ENCODE assay signal across 8 cellular contexts in the genomic region with DNA sequence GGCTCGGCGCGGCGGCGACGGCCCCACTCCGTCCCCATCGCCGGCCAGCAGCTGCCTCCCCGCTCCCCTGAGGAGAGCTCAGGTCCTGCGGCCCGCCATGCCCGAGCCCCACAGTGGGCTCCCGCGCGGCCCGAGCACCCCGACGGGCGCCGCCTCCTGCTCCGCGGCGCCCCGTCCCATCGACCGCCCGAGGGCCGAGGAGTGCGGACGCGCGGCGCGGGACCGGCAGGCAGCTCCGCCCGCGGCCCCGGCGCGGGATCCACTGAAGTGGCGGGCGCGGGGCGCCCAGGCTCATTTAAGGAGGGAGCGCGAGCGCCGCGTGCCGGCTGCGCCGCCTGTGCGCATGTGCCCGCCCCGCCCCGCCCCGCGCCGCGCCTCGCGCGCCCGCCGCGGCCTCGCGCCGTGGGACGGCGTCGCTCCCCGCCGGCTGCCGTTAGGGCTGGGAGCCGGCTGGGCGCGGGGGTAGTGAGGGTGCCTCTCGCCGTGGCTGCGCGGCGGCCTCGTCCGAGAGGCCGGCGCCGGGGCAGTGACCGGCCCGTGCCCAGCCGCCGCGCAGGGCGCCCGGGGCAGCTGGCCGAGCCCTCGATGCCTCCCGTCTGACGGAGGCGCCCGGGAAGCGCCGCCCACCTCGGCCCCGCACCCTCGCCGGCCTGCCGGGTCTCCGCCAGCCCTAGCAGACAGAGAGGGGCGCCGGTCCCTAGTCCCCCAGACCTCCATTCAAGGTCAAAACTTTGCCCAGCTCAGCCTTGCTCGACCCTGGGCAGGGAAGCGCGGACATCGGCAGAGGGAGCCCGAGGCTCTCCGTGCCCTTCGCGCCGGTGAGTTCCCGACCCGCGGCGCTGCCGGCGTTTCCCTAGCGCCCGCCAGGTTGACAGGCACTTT. TPM values are rescaled to one million over a fixed set of nuclear protein-coding genes. Genes with fewer than 3 reads are reported as not detected.
DNase-seq lines count a peak whose midpoint lies in the region; ATAC-seq and TF ChIP-seq lines count a peak whose summit lies in the region.

A gene with protein sequence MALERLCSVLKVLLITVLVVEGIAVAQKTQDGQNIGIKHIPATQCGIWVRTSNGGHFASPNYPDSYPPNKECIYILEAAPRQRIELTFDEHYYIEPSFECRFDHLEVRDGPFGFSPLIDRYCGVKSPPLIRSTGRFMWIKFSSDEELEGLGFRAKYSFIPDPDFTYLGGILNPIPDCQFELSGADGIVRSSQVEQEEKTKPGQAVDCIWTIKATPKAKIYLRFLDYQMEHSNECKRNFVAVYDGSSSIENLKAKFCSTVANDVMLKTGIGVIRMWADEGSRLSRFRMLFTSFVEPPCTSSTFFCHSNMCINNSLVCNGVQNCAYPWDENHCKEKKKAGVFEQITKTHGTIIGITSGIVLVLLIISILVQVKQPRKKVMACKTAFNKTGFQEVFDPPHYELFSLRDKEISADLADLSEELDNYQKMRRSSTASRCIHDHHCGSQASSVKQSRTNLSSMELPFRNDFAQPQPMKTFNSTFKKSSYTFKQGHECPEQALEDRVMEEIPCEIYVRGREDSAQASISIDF (minus strand): TSS at position 269 of the 882 bp plus-strand sequence. CDS start 333 bp downstream, outside the sequence.

- H3K27ac Mint-ChIP-seq in activated CD4-positive, alpha-beta T cell treated with anti-CD3 and anti-CD28 coated beads, Interleukin-2, amount 10 ng/mL, durations not matched to agents 7 days and 5 days, result no peak within 1 kb of the TSS

- H3K4me3 Mint-ChIP-seq in activated CD4-positive, alpha-beta T cell treated with anti-CD3 and anti-CD28 coated beads, Interleukin-2, amount 10 ng/mL, durations not matched to agents 7 days and 5 days, result peak within 1 kb of the TSS; percentile 70

- H3K4me1 ChIP-seq in ACC112 (ENCODE audit: control insufficient read depth, insufficient read depth, low read length, unreplicated experiment), result peaks cover 23% of the 10 kb centered on the region
- H3K4me1 ChIP-seq in lung (ENCODE audit: control insufficient read depth in 2 of 2, insufficient read depth in 2 of 2, low read length in 2 of 2), result peaks cover 0 to 6% of the 10 kb centered on the region in 2 donors

- peak; percentile 68 for DNase-seq in NCI-H345 (lab: John Stamatoyannopoulos, UW)
- peak; percentile 59 for DNase-seq in activated CD4-positive, alpha-beta T cell treated with anti-CD3 and anti-CD28 coated beads, Interleukin-2, amount 10 ng/mL, durations not matched to agents 7 days and 5 days
- peak in 9 of 10 donors; percentile 29 to 70 (median 52) for DNase-seq in dorsolateral prefrontal cortex
- peak; percentile 35 for DNase-seq in lung (ENCODE audit: low spot score)
- DNase-seq in stimulated activated CD8-positive, alpha-beta memory T cell treated with anti-CD3 and anti-CD28 coated beads, Interleukin-12 subunit alpha, Interleukin-12 subunit beta, amount 100 ng/mL, for 4 hours (ENCODE audit: low read depth), result peak; percentile 59

- peak within 1 kb of the TSS; percentile 90 for H2AFZ ChIP-seq in ACC112 (ENCODE audit: low read length, unreplicated experiment)

- H3K27me3 Mint-ChIP-seq in activated CD4-positive, alpha-beta T cell treated with anti-CD3 and anti-CD28 coated beads, Interleukin-2, amount 10 ng/mL, durations not matched to agents 7 days and 5 days, result peaks cover 28% of the 10 kb centered on the region

- H3K9me3 ChIP-seq in lung (ENCODE audit: control insufficient read depth in 2 of 2, insufficient read depth in 1 of 2, low read length in 1 of 2), result no peaks in the 10 kb centered on the region

- H3K79me2 ChIP-seq in ACC112 (ENCODE audit: control insufficient read depth, insufficient read depth, low read length, unreplicated experiment), result peaks cover 41% of the 10 kb centered on the region

- no peaks in the 10 kb centered on the region for H3K27me3 ChIP-seq in ACC112 (ENCODE audit: insufficient read depth, low read length)
- no peaks in the 10 kb centered on the region for H3K27me3 ChIP-seq in dorsolateral prefrontal cortex
- H3K27me3 ChIP-seq in lung (ENCODE audit: control insufficient read depth, insufficient read depth), result no peaks in the 10 kb centered on the region

- CTCF ChIA-PET in activated CD4-positive, alpha-beta T cell treated with anti-CD3 and anti-CD28 coated beads, Interleukin-2, amount 10 ng/mL, durations not matched to agents 7 days and 5 days (lab: Charles Lee), result interaction anchor here (0.6 to 3.2 kb wide), 15 partner anchors 18 to 1030 kb away, joined by 3 to 33 read pairs (median 3); no protein-coding TSS in a partner anchor

- H3K36me3 ChIP-seq in ACC112 (ENCODE audit: insufficient read depth, low read length), result no peaks in the 10 kb centered on the region
- H3K36me3 ChIP-seq in lung (ENCODE audit: control insufficient read depth in 2 of 2, insufficient read depth in 2 of 2, low read length in 2 of 2), result no peaks in the 10 kb centered on the region

- H3K4me3 ChIP-seq in ACC112 (ENCODE audit: low read depth, low read length) (peak within 1 kb of the TSS; percentile 94), dorsolateral prefrontal cortex (peak within 1 kb of the TSS; percentile 32 to 79 (median 66)), lung (peak within 1 kb of the TSS; percentile 63)

- H3K36me3 Mint-ChIP-seq in activated CD4-positive, alpha-beta T cell treated with anti-CD3 and anti-CD28 coated beads, Interleukin-2, amount 10 ng/mL, durations not matched to agents 7 days and 5 days (ENCODE audit: low read depth), result no peaks in the 10 kb centered on the region

- WGBS in lung, 2 donors, result 0 to 1% methylated on average over 97 to 130 of the region's 130 CpGs

- intact Hi-C loops in dorsolateral prefrontal cortex (cut with DNase I), result loop anchor here (2.0 to 10.0 kb wide), 7 partner anchors 107 to 1481 kb away; a partner anchor contains a TSS

- TF ChIP-seq CTCF in dorsolateral prefrontal cortex (IDR thresholded peaks at IDR 0.05 in 54 of 56, conservative IDR thresholded peaks at IDR 0.05 in 2 of 56; ENCODE audit: low read depth in 1 of 56, partially characterized antibody in 56 of 56), result peak in 54 of 56 donors; percentile 30 to 70 (median 56)
- TF ChIP-seq CTCF in lung (IDR thresholded peaks at IDR 0.05; ENCODE audit: control extremely low read depth, extremely low read depth), result peak; percentile 14

- ATAC-seq in GM18517 (IDR thresholded peaks at IDR 0.05; ENCODE audit: unreplicated experiment) (peak; percentile 51), HG02970 (IDR thresholded peaks at IDR 0.05; ENCODE audit: low FRiP score, unreplicated experiment) (peak; percentile 46), lung (ENCODE audit: insufficient read depth, low FRiP score) (peak; percentile 37)

- POLR2A ChIA-PET in activated CD4-positive, alpha-beta T cell treated with anti-CD3 and anti-CD28 coated beads, Interleukin-2, amount 10 ng/mL, durations not matched to agents 7 days and 5 days (lab: Charles Lee), result no interaction called here

- no peaks in the 10 kb centered on the region for H3K9me3 Mint-ChIP-seq in activated CD4-positive, alpha-beta T cell treated with anti-CD3 and anti-CD28 coated beads, Interleukin-2, amount 10 ng/mL, durations not matched to agents 7 days and 5 days

- peaks cover 17% of the 10 kb centered on the region for H3K4me1 Mint-ChIP-seq in activated CD4-positive, alpha-beta T cell treated with anti-CD3 and anti-CD28 coated beads, Interleukin-2, amount 10 ng/mL, durations not matched to agents 7 days and 5 days

- peak within 1 kb of the TSS; percentile 32; the same call in 1 of the 2 replicates for H3K27ac ChIP-seq in ACC112 (ENCODE audit: low read depth, low read length)
- peak within 1 kb of the TSS in 50 of 59 donors; percentile 14 to 88 (median 66) for H3K27ac ChIP-seq in dorsolateral prefrontal cortex
- H3K27ac ChIP-seq in lung (ENCODE audit: low read depth in 1 of 2, low read length in 1 of 2), result peak within 1 kb of the TSS; percentile 67 to 68

RNA-seq across cellular contexts. Expression of the gene that starts here (rescaled TPM):
- 1 to 10 TPM; 6.8 to 8.3 TPM for total RNA-seq in activated CD4-positive, alpha-beta T cell treated with anti-CD3 and anti-CD28 coated beads, Interleukin-2, amount 10 ng/mL, durations not matched to agents 7 days and 5 days
- 10 to 100 TPM in 118 of 120 experiments, 1 to 10 TPM in 2; 6.1 to 34.3 (median 19.7) TPM for total RNA-seq in dorsolateral prefrontal cortex
- total RNA-seq in lung, result 10 to 100 TPM in 1 of 2 donors, 1 to 10 TPM in 1; 7.5 to 16.6 TPM
- 10 to 100 TPM in 1 of 2 donors, 1 to 10 TPM in 1; 2.7 to 11.9 TPM for polyA plus RNA-seq in lung

Comparison
In these comparisons a context has a peak if more than half of its experiments do, and no peak if none do; other contexts are left out.
1. Peak in every context shown above with its lines: DNase-seq, ATAC-seq, H3K4me3 ChIP-seq and H3K27ac ChIP-seq.